ENCODE assay signal across 13 cellular contexts in the genomic region with DNA sequence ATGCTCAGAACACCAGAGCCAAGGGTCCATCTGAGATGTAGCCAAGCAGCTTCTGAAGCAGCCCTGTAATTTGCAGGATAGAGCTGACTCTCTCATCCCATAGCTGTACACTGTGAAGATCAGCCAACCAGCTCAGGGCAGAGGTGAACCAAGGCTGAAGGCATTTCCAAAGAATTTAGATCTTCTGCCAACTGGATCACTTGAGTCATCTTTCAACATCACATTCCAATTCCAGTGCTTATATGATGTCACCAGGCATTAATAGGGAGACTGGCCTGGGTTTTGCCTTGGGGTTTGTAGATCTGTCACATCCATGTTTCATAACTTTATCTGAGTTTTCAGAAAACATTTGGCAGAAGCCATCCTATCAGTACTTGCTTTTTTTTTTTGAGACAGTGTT.
DNase-seq lines count a peak whose midpoint lies in the region; ATAC-seq and TF ChIP-seq lines count a peak whose summit lies in the region.
"Had no signal": no experiment of that assay in that cellular context is flagged by ENCODE, and none has a peak within 500 bp of the region (broad histone marks: within the 10 kb centered on the region; RNA-seq: fewer than 3 reads in every experiment).

No MANE protein-coding gene starts in this region.

- H3K27me3 ChIP-seq in psoas muscle (ENCODE audit: insufficient read depth in 3 of 3, low read length in 2 of 3) = peaks cover 0 to 13% (median 3%) of the 10 kb centered on the region in 3 donors
- H3K27me3 ChIP-seq: uterus had no signal

- no peak overlapping the region for H3K4me3 ChIP-seq in fibroblast of villous mesenchyme (ENCODE audit: low read depth, low read length)
- no peak overlapping the region for H3K4me3 ChIP-seq in psoas muscle
- H3K4me3 ChIP-seq: uterus had no signal

- peak overlapping the region; percentile 30 for H3K27ac ChIP-seq in psoas muscle
- H3K27ac ChIP-seq: uterus, WERI-Rb-1 had no signal

- intact Hi-C loops in psoas muscle (cut with DNase I) = no loop called here

- peaks cover 4% of the 10 kb centered on the region for H3K4me1 ChIP-seq in psoas muscle
- H3K4me1 ChIP-seq: uterus had no signal

- H3K9me3 ChIP-seq in psoas muscle = no peaks in the 10 kb centered on the region
- H3K9me3 ChIP-seq: uterus had no signal

- no peaks in the 10 kb centered on the region for H3K36me3 ChIP-seq in psoas muscle (ENCODE audit: insufficient read depth in 1 of 2, low read depth in 1 of 2)
- H3K36me3 ChIP-seq: uterus, WERI-Rb-1 had no signal

- DNase-seq in GM03348 (ENCODE audit: low spot score) (peak; percentile 89), fibroblast of villous mesenchyme (ENCODE audit: low read depth) (peak; percentile 82), psoas muscle (peak; percentile 26 to 59)
- DNase-seq: activated naive CD4-positive, alpha-beta T cell treated with anti-CD3 and anti-CD28 coated beads, Interleukin-2, amount 10 ng/mL, durations not matched to agents 7 days and 5 days; DMS79; KBM-7; WERI-Rb-1 had no signal

- TF ChIP-seq CTCF in fibroblast of villous mesenchyme (IDR thresholded peaks at IDR 0.05; ENCODE audit: insufficient read depth, low read depth, low read length) (no peak), psoas muscle (IDR thresholded peaks at IDR 0.05) (no peak)

- peak; percentile 56; the same call in 2 of the 3 replicates for ATAC-seq in SK-N-SH treated with all-trans-retinoic acid at 6 μM for 48 hours
- ATAC-seq in psoas muscle = peak; percentile 97 to 99 (median 98)
- no peak for ATAC-seq in HG03439 (IDR thresholded peaks at IDR 0.05; ENCODE audit: unreplicated experiment)
- no peak for ATAC-seq in HG03378 (IDR thresholded peaks at IDR 0.05; ENCODE audit: unreplicated experiment)
- ATAC-seq in GM19463 (IDR thresholded peaks at IDR 0.05; ENCODE audit: unreplicated experiment) = no peak
- no peak for ATAC-seq in activated CD4-positive, CD25-positive, alpha-beta regulatory T cell treated with anti-CD3 and anti-CD28 coated beads, Interleukin-2, amount 50 U/mL, for 24 hours

TF ChIP-seq in SK-N-SH treated with all-trans-retinoic acid at 6 μM for 48 hours, 23 proteins besides CTCF, POLR2A, EP300 and RAD21:
- TF ChIP-seq CSRNP3 (CRISPR knock-in tag; IDR thresholded peaks at IDR 0.05) = no peak
- no peak for TF ChIP-seq ZFP30 (CRISPR knock-in tag; IDR thresholded peaks at IDR 0.05)
- no peak for TF ChIP-seq PPARA (CRISPR knock-in tag; IDR thresholded peaks at IDR 0.05; ENCODE audit: borderline replicate concordance)
- TF ChIP-seq PATZ1 (CRISPR knock-in tag; IDR thresholded peaks at IDR 0.05; ENCODE audit: borderline replicate concordance) = no peak
- TF ChIP-seq, protein P1, sequence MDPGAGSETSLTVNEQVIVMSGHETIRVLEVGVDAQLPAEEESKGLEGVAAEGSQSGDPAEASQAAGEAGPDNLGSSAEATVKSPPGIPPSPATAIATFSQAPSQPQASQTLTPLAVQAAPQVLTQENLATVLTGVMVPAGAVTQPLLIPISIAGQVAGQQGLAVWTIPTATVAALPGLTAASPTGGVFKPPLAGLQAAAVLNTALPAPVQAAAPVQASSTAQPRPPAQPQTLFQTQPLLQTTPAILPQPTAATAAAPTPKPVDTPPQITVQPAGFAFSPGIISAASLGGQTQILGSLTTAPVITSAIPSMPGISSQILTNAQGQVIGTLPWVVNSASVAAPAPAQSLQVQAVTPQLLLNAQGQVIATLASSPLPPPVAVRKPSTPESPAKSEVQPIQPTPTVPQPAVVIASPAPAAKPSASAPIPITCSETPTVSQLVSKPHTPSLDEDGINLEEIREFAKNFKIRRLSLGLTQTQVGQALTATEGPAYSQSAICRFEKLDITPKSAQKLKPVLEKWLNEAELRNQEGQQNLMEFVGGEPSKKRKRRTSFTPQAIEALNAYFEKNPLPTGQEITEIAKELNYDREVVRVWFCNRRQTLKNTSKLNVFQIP (CRISPR knock-in tag; IDR thresholded peaks at IDR 0.05; ENCODE audit: borderline replicate concordance, low read depth) = no peak
- TF ChIP-seq OSR1 (CRISPR knock-in tag; IDR thresholded peaks at IDR 0.05) = no peak
- TF ChIP-seq GLIS3 (CRISPR knock-in tag; IDR thresholded peaks at IDR 0.05) = no peak
- no peak for TF ChIP-seq ZC3H10 (CRISPR knock-in tag; IDR thresholded peaks at IDR 0.05)
- TF ChIP-seq, protein P2, sequence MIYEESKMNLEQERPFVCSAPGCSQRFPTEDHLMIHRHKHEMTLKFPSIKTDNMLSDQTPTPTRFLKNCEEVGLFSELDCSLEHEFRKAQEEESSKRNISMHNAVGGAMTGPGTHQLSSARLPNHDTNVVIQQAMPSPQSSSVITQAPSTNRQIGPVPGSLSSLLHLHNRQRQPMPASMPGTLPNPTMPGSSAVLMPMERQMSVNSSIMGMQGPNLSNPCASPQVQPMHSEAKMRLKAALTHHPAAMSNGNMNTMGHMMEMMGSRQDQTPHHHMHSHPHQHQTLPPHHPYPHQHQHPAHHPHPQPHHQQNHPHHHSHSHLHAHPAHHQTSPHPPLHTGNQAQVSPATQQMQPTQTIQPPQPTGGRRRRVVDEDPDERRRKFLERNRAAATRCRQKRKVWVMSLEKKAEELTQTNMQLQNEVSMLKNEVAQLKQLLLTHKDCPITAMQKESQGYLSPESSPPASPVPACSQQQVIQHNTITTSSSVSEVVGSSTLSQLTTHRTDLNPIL (CRISPR knock-in tag; IDR thresholded peaks at IDR 0.05; ENCODE audit: low read depth) = no peak
- no peak for TF ChIP-seq ESRRG (CRISPR knock-in tag; IDR thresholded peaks at IDR 0.05)
- no peak for TF ChIP-seq SNAI2 (CRISPR knock-in tag; IDR thresholded peaks at IDR 0.05)
- TF ChIP-seq ZNF8 (CRISPR knock-in tag; IDR thresholded peaks at IDR 0.05) = no peak
- TF ChIP-seq CSDC2 (CRISPR knock-in tag; IDR thresholded peaks at IDR 0.05) = no peak
- no peak for TF ChIP-seq ZNF70 (CRISPR knock-in tag; IDR thresholded peaks at IDR 0.05)

Comparison
In these comparisons a context has a peak if more than half of its experiments do, and no peak if none do; other contexts are left out.
1. ATAC-seq: peak in SK-N-SH treated with all-trans-retinoic acid at 6 μM for 48 hours (single experiment) and psoas muscle (4 of 4); none in HG03439 (single experiment), HG03378 (single experiment), GM19463 (single experiment) and activated CD4-positive, CD25-positive, alpha-beta regulatory T cell treated with anti-CD3 and anti-CD28 coated beads, Interleukin-2, amount 50 U/mL, for 24 hours (0 of 2).
2. Peak in every context shown above with its lines, with median percentiles within 50 percentile points of each other: DNase-seq.